1 cellular context compared by ENCODE assay signal in genomic region chr12:98352835-98353234, GRCh38.
TF ChIP-seq lines count a peak whose summit lies in the region.

No MANE protein-coding gene starts in this region.

TF ChIP-seq in WTC11, 78 proteins besides CTCF, POLR2A, EP300 and RAD21 (continued from another document):
- no peak for TF ChIP-seq CDX4 (CRISPR knock-in tag; IDR thresholded peaks at IDR 0.05; ENCODE audit: borderline replicate concordance)
- TF ChIP-seq, protein P1, sequence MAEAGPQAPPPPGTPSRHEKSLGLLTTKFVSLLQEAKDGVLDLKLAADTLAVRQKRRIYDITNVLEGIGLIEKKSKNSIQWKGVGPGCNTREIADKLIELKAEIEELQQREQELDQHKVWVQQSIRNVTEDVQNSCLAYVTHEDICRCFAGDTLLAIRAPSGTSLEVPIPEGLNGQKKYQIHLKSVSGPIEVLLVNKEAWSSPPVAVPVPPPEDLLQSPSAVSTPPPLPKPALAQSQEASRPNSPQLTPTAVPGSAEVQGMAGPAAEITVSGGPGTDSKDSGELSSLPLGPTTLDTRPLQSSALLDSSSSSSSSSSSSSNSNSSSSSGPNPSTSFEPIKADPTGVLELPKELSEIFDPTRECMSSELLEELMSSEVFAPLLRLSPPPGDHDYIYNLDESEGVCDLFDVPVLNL (CRISPR knock-in tag; IDR thresholded peaks at IDR 0.05; ENCODE audit: borderline replicate concordance, low read depth) = no peak
- no peak for TF ChIP-seq AR (CRISPR knock-in tag; IDR thresholded peaks at IDR 0.05)
- no peak for TF ChIP-seq KAT7 (CRISPR knock-in tag; IDR thresholded peaks at IDR 0.05; ENCODE audit: borderline replicate concordance)
- TF ChIP-seq, protein P2, sequence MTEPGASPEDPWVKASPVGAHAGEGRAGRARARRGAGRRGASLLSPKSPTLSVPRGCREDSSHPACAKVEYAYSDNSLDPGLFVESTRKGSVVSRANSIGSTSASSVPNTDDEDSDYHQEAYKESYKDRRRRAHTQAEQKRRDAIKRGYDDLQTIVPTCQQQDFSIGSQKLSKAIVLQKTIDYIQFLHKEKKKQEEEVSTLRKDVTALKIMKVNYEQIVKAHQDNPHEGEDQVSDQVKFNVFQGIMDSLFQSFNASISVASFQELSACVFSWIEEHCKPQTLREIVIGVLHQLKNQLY (CRISPR knock-in tag; IDR thresholded peaks at IDR 0.05) = no peak
- no peak for TF ChIP-seq HMGA2 (CRISPR knock-in tag; IDR thresholded peaks at IDR 0.05)
- no peak for TF ChIP-seq TP53 (CRISPR knock-in tag; IDR thresholded peaks at IDR 0.05)
- TF ChIP-seq, protein P3, sequence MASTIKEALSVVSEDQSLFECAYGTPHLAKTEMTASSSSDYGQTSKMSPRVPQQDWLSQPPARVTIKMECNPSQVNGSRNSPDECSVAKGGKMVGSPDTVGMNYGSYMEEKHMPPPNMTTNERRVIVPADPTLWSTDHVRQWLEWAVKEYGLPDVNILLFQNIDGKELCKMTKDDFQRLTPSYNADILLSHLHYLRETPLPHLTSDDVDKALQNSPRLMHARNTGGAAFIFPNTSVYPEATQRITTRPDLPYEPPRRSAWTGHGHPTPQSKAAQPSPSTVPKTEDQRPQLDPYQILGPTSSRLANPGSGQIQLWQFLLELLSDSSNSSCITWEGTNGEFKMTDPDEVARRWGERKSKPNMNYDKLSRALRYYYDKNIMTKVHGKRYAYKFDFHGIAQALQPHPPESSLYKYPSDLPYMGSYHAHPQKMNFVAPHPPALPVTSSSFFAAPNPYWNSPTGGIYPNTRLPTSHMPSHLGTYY (CRISPR knock-in tag; IDR thresholded peaks at IDR 0.05) = no peak
- TF ChIP-seq, protein P4, sequence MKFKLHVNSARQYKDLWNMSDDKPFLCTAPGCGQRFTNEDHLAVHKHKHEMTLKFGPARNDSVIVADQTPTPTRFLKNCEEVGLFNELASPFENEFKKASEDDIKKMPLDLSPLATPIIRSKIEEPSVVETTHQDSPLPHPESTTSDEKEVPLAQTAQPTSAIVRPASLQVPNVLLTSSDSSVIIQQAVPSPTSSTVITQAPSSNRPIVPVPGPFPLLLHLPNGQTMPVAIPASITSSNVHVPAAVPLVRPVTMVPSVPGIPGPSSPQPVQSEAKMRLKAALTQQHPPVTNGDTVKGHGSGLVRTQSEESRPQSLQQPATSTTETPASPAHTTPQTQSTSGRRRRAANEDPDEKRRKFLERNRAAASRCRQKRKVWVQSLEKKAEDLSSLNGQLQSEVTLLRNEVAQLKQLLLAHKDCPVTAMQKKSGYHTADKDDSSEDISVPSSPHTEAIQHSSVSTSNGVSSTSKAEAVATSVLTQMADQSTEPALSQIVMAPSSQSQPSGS (CRISPR knock-in tag; IDR thresholded peaks at IDR 0.05; ENCODE audit: borderline replicate concordance, low read depth) = no peak
- no peak for TF ChIP-seq CBFB (CRISPR knock-in tag; IDR thresholded peaks at IDR 0.05; ENCODE audit: low read depth)
- no peak for TF ChIP-seq SP1 (CRISPR knock-in tag; conservative IDR thresholded peaks at IDR 0.05)
- no peak for TF ChIP-seq NFATC4 (CRISPR knock-in tag; IDR thresholded peaks at IDR 0.05)
